Comparison of ENCODE assay signal across 1 cellular context in genomic region chr10:102503264-102504178, GRCh38.
TF ChIP-seq lines count a peak whose summit lies in the region.

Gene SUFU (plus strand): TSS chr10:102503972. CDS start chr10:102504153, 181 bp downstream.

TF ChIP-seq in HepG2, 621 proteins besides CTCF, POLR2A, EP300 and RAD21 (continued from another document and continues in another):
- TF ChIP-seq MAF1 (CRISPR knock-in tag; IDR thresholded peaks at IDR 0.05; ENCODE audit: borderline replicate concordance) (no peak), RFX1 (IDR thresholded peaks at IDR 0.05) (no peak), ZNF773 (CRISPR knock-in tag; IDR thresholded peaks at IDR 0.05; ENCODE audit: borderline replicate concordance) (peak; percentile 88; the same call in 1 of the 2 replicates), MTF1 (CRISPR knock-in tag; IDR thresholded peaks at IDR 0.05) (no peak), PAX8 (CRISPR knock-in tag; IDR thresholded peaks at IDR 0.05; ENCODE audit: borderline replicate concordance) (no peak), TOE1 (CRISPR knock-in tag; IDR thresholded peaks at IDR 0.05) (no peak), BRCA1 (CRISPR knock-in tag; IDR thresholded peaks at IDR 0.05) (0 out of 2 replicates have a peak, but pooled peaks have one; percentile 21), ZNF34 (CRISPR knock-in tag; IDR thresholded peaks at IDR 0.05; ENCODE audit: borderline replicate concordance) (no peak), EZH2 (conservative IDR thresholded peaks at IDR 0.05; ENCODE audit: low read depth, low read length) (no peak), ZNF549 (CRISPR knock-in tag; IDR thresholded peaks at IDR 0.05) (no peak), RBM22 (optimal IDR thresholded peaks at IDR 0.05; ENCODE audit: low read length) (no peak), SMAD9 (CRISPR knock-in tag; IDR thresholded peaks at IDR 0.05) (no peak), ZIK1 (CRISPR knock-in tag; IDR thresholded peaks at IDR 0.05; ENCODE audit: borderline replicate concordance, low read depth) (no peak), ZNF230 (CRISPR knock-in tag; IDR thresholded peaks at IDR 0.05) (no peak), THAP7 (CRISPR knock-in tag; IDR thresholded peaks at IDR 0.05) (no peak), REPIN1 (CRISPR knock-in tag; IDR thresholded peaks at IDR 0.05; ENCODE audit: borderline replicate concordance, low read depth) (peak; percentile 57; the same call in 1 of the 2 replicates), ZFP82 (CRISPR knock-in tag; IDR thresholded peaks at IDR 0.05; ENCODE audit: borderline replicate concordance) (no peak), ATF7-NPFF (CRISPR knock-in tag; IDR thresholded peaks at IDR 0.05; ENCODE audit: low read depth) (peak; percentile 60; the same call in 1 of the 2 replicates), SP2 (CRISPR knock-in tag; IDR thresholded peaks at IDR 0.05) (peak; percentile 96), HOXD1 (CRISPR knock-in tag; IDR thresholded peaks at IDR 0.05) (no peak), HNF4A (CRISPR knock-in tag; IDR thresholded peaks at IDR 0.05) (no peak), DMTF1 (CRISPR knock-in tag; IDR thresholded peaks at IDR 0.05) (no peak), ZNF292 (CRISPR knock-in tag; IDR thresholded peaks at IDR 0.05; ENCODE audit: borderline replicate concordance, low read depth) (no peak), DPF2 (CRISPR knock-in tag; IDR thresholded peaks at IDR 0.05; ENCODE audit: borderline replicate concordance, low read depth) (no peak), RFX3 (CRISPR knock-in tag; IDR thresholded peaks at IDR 0.05) (no peak), ZBTB42 (CRISPR knock-in tag; IDR thresholded peaks at IDR 0.05) (no peak), ZUFSP (CRISPR knock-in tag; IDR thresholded peaks at IDR 0.05; ENCODE audit: borderline replicate concordance) (no peak), HOXA3 (CRISPR knock-in tag; IDR thresholded peaks at IDR 0.05) (no peak), SNRNP70 (IDR thresholded peaks at IDR 0.05; ENCODE audit: low read depth, low read length) (no peak), SP140L (CRISPR knock-in tag; IDR thresholded peaks at IDR 0.05; ENCODE audit: borderline replicate concordance) (no peak), SALL2 (CRISPR knock-in tag; IDR thresholded peaks at IDR 0.05) (0 out of 2 replicates have a peak, but pooled peaks have one; percentile 35), ZNF83 (CRISPR knock-in tag; IDR thresholded peaks at IDR 0.05; ENCODE audit: borderline replicate concordance) (no peak), ZNF678 (CRISPR knock-in tag; IDR thresholded peaks at IDR 0.05) (no peak), ZNF207 (IDR thresholded peaks at IDR 0.05; ENCODE audit: borderline replicate concordance) (no peak), ZNF652 (CRISPR knock-in tag; IDR thresholded peaks at IDR 0.05; ENCODE audit: borderline replicate concordance, low read depth) (no peak), ZNF674 (CRISPR knock-in tag; IDR thresholded peaks at IDR 0.05; ENCODE audit: low read depth) (peak; percentile 84; the same call in 1 of the 2 replicates), ZNF205 (CRISPR knock-in tag; IDR thresholded peaks at IDR 0.05) (no peak), CBX2 (IDR thresholded peaks at IDR 0.05; ENCODE audit: low read depth, low read length) (no peak), CBX2 (CRISPR knock-in tag; IDR thresholded peaks at IDR 0.05; ENCODE audit: low read depth) (no peak), ZNF33B (CRISPR knock-in tag; IDR thresholded peaks at IDR 0.05) (no peak), PRDM10 (CRISPR knock-in tag; IDR thresholded peaks at IDR 0.05; ENCODE audit: low read depth) (peak; percentile 66; the same call in 1 of the 2 replicates), THAP11 (CRISPR knock-in tag; IDR thresholded peaks at IDR 0.05) (peak; percentile 94), ZNF572 (CRISPR knock-in tag; IDR thresholded peaks at IDR 0.05) (no peak), SKI (IDR thresholded peaks at IDR 0.05; ENCODE audit: partially characterized antibody) (peak; percentile 33), ZNF160 (CRISPR knock-in tag; IDR thresholded peaks at IDR 0.05) (no peak), TEAD2 (CRISPR knock-in tag; IDR thresholded peaks at IDR 0.05) (no peak), MAFG (CRISPR knock-in tag; IDR thresholded peaks at IDR 0.05) (no peak), GABPA (IDR thresholded peaks at IDR 0.05; ENCODE audit: low read depth, low read length) (no peak), GABPA (CRISPR knock-in tag; IDR thresholded peaks at IDR 0.05; ENCODE audit: low read depth) (peak; percentile 49), ESRRA (CRISPR knock-in tag; IDR thresholded peaks at IDR 0.05; ENCODE audit: low read depth) (no peak)
- TF ChIP-seq, protein P1, sequence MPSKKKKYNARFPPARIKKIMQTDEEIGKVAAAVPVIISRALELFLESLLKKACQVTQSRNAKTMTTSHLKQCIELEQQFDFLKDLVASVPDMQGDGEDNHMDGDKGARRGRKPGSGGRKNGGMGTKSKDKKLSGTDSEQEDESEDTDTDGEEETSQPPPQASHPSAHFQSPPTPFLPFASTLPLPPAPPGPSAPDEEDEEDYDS (CRISPR knock-in tag; IDR thresholded peaks at IDR 0.05): peak; percentile 83
- TF ChIP-seq, protein P2, sequence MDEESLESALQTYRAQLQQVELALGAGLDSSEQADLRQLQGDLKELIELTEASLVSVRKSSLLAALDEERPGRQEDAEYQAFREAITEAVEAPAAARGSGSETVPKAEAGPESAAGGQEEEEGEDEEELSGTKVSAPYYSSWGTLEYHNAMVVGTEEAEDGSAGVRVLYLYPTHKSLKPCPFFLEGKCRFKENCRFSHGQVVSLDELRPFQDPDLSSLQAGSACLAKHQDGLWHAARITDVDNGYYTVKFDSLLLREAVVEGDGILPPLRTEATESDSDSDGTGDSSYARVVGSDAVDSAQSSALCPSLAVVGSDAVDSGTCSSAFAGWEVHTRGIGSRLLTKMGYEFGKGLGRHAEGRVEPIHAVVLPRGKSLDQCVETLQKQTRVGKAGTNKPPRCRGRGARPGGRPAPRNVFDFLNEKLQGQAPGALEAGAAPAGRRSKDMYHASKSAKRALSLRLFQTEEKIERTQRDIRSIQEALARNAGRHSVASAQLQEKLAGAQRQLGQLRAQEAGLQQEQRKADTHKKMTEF (CRISPR knock-in tag; IDR thresholded peaks at IDR 0.05): peak; percentile 38; the same call in 1 of the 2 replicates
- TF ChIP-seq, protein P3, sequence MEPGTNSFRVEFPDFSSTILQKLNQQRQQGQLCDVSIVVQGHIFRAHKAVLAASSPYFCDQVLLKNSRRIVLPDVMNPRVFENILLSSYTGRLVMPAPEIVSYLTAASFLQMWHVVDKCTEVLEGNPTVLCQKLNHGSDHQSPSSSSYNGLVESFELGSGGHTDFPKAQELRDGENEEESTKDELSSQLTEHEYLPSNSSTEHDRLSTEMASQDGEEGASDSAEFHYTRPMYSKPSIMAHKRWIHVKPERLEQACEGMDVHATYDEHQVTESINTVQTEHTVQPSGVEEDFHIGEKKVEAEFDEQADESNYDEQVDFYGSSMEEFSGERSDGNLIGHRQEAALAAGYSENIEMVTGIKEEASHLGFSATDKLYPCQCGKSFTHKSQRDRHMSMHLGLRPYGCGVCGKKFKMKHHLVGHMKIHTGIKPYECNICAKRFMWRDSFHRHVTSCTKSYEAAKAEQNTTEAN (CRISPR knock-in tag; conservative IDR thresholded peaks at IDR 0.05): no peak; the same call in 1 of the 2 replicates
- TF ChIP-seq, protein P4, sequence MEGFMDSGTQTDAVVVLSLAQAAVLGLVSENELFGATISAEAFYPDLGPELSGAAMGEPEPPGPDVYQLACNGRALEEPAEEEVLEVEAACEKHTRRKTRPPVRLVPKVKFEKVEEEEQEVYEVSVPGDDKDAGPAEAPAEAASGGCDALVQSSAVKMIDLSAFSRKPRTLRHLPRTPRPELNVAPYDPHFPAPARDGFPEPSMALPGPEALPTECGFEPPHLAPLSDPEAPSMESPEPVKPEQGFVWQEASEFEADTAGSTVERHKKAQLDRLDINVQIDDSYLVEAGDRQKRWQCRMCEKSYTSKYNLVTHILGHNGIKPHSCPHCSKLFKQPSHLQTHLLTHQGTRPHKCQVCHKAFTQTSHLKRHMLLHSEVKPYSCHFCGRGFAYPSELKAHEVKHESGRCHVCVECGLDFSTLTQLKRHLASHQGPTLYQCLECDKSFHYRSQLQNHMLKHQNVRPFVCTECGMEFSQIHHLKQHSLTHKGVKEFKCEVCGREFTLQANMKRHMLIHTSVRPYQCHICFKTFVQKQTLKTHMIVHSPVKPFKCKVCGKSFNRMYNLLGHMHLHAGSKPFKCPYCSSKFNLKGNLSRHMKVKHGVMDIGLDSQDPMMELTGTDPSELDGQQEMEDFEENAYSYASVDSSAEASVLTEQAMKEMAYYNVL (CRISPR knock-in tag; IDR thresholded peaks at IDR 0.05; ENCODE audit: borderline replicate concordance): no peak
- TF ChIP-seq, protein P5, sequence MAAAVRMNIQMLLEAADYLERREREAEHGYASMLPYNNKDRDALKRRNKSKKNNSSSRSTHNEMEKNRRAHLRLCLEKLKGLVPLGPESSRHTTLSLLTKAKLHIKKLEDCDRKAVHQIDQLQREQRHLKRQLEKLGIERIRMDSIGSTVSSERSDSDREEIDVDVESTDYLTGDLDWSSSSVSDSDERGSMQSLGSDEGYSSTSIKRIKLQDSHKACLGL (CRISPR knock-in tag; IDR thresholded peaks at IDR 0.05): no peak
- TF ChIP-seq, protein P6, sequence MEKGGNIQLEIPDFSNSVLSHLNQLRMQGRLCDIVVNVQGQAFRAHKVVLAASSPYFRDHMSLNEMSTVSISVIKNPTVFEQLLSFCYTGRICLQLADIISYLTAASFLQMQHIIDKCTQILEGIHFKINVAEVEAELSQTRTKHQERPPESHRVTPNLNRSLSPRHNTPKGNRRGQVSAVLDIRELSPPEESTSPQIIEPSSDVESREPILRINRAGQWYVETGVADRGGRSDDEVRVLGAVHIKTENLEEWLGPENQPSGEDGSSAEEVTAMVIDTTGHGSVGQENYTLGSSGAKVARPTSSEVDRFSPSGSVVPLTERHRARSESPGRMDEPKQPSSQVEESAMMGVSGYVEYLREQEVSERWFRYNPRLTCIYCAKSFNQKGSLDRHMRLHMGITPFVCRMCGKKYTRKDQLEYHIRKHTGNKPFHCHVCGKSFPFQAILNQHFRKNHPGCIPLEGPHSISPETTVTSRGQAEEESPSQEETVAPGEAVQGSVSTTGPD (CRISPR knock-in tag; IDR thresholded peaks at IDR 0.05): no peak
